18 cellular contexts compared by ENCODE assay signal in the genomic region with DNA sequence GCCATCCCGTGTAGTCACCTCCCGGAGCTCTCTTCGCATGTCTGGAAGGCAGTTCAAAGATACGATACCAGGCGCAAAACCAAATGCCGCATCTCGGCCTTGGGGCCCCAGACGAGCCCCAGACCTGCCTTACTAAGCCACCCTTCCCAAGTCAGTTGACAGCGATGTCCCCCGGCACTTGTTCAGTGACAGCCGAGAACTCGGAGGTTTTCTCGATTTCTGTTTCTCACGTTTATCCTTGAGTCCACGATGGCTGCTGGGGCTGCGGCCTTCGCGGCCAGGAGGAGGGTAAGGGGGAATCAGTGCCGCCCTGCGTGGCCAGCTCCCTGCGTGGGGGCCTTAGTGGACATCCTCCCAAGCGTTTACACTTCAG. TPM values are rescaled to one million over a fixed set of nuclear protein-coding genes. Genes with fewer than 3 reads are reported as not detected.
A peak's percentile ranks its signal among the peaks of the same experiment; 100 is the strongest.
DNase-seq lines count a peak whose midpoint lies in the region; ATAC-seq and TF ChIP-seq lines count a peak whose summit lies in the region.
"Had no signal": no experiment of that assay in that cellular context is flagged by ENCODE, and none has a peak within 500 bp of the region (broad histone marks: within the 10 kb centered on the region; RNA-seq: fewer than 3 reads in every experiment).

No MANE protein-coding gene starts in this region.

- peaks cover 92% of the 10 kb centered on the region for H3K79me2 ChIP-seq in MM.1S (ENCODE audit: low read length)

- no peak overlapping the region for H2AFZ ChIP-seq in MM.1S (ENCODE audit: low read length)

- no peaks in the 10 kb centered on the region for H3K27me3 ChIP-seq in MM.1S (replicated peaks; ENCODE audit: insufficient read depth, low read length)
- H3K27me3 ChIP-seq: MG63, transverse colon had no signal

- no peak overlapping the region for H3K4me3 Mint-ChIP-seq in activated naive CD8-positive, alpha-beta T cell treated with anti-CD3 and anti-CD28 coated beads, Interleukin-2, amount 10 ng/mL, durations not matched to agents 7 days and 5 days
- H3K4me3 Mint-ChIP-seq in activated naive CD8-positive, alpha-beta T cell treated with anti-CD3 and anti-CD28 coated beads for 36 hours, result no peak overlapping the region
- peak overlapping the region; percentile 32 for H3K4me3 Mint-ChIP-seq in activated T-helper 17 cell treated with anti-CD3 and anti-CD28 coated beads, Interleukin-2, amount 50 U/mL, for 72 hours
- no peak overlapping the region for H3K4me3 Mint-ChIP-seq in mesothelial cell of epicardium
- H3K4me3 Mint-ChIP-seq in stimulated activated naive B cell treated with anti-CD40 and anti-IgM and Interleukin-4, amounts not matched to agents 10 μg/mL and 1 μg/mL and 100 μg/mL, for 72 hours, result no peak overlapping the region
- H3K4me3 Mint-ChIP-seq in activated CD4-positive, alpha-beta T cell treated with anti-CD3 and anti-CD28 coated beads, Interleukin-2, amount 10 ng/mL, durations not matched to agents 7 days and 5 days, result no peak overlapping the region
- H3K4me3 Mint-ChIP-seq: immature natural killer cell had no signal

- peak; percentile 15 for DNase-seq in activated naive CD8-positive, alpha-beta T cell treated with anti-CD3 and anti-CD28 coated beads, Interleukin-2, amount 10 ng/mL, durations not matched to agents 7 days and 5 days
- DNase-seq in activated naive CD8-positive, alpha-beta T cell treated with anti-CD3 and anti-CD28 coated beads for 36 hours, result no peak
- DNase-seq in mesothelial cell of epicardium (ENCODE audit: low spot score in 2 of 2, unreplicated experiment in 2 of 2) (no peak), MM.1S (no peak)
- DNase-seq in stimulated activated naive B cell treated with anti-CD40 and anti-IgM and Interleukin-4, amounts not matched to agents 10 μg/mL and 1 μg/mL and 100 μg/mL, for 72 hours, result no peak
- no peak for DNase-seq in activated CD4-positive, alpha-beta T cell treated with anti-CD3 and anti-CD28 coated beads, Interleukin-2, amount 10 ng/mL, durations not matched to agents 7 days and 5 days
- DNase-seq: ACHN; amygdala; effector CD4-positive, alpha-beta T cell; immature natural killer cell; MG63; NCI-H1694; NCI-H2227 treated with DMSO at 0.1 percent for 48 hours; stimulated activated naive CD4-positive, alpha-beta T cell treated with Interleukin-2 at 50 U/mL for 16 hours; transverse colon had no signal

- H3K9ac ChIP-seq in MM.1S (ENCODE audit: low read length), result no peak overlapping the region

- POLR2A ChIA-PET in activated naive CD8-positive, alpha-beta T cell treated with anti-CD3 and anti-CD28 coated beads, Interleukin-2, amount 10 ng/mL, durations not matched to agents 7 days and 5 days (lab: Charles Lee), result no interaction called here
- POLR2A ChIA-PET in activated CD4-positive, alpha-beta T cell treated with anti-CD3 and anti-CD28 coated beads, Interleukin-2, amount 10 ng/mL, durations not matched to agents 7 days and 5 days (lab: Charles Lee), result no interaction called here

- no peaks in the 10 kb centered on the region for H3F3A ChIP-seq in MM.1S (ENCODE audit: insufficient read depth, low read length)

- no peak overlapping the region for H3K4me2 ChIP-seq in MM.1S (ENCODE audit: low read depth, low read length)

- H3K36me3 ChIP-seq in MM.1S (replicated peaks; ENCODE audit: insufficient read depth, low read length), result peaks cover 16% of the 10 kb centered on the region

- peaks cover 14% of the 10 kb centered on the region for H3K4me1 Mint-ChIP-seq in activated naive CD8-positive, alpha-beta T cell treated with anti-CD3 and anti-CD28 coated beads, Interleukin-2, amount 10 ng/mL, durations not matched to agents 7 days and 5 days
- peaks cover 40% of the 10 kb centered on the region for H3K4me1 Mint-ChIP-seq in activated naive CD8-positive, alpha-beta T cell treated with anti-CD3 and anti-CD28 coated beads for 36 hours
- peaks cover 53% of the 10 kb centered on the region for H3K4me1 Mint-ChIP-seq in activated T-helper 17 cell treated with anti-CD3 and anti-CD28 coated beads, Interleukin-2, amount 50 U/mL, for 72 hours
- peaks cover 18% of the 10 kb centered on the region for H3K4me1 Mint-ChIP-seq in mesothelial cell of epicardium
- peaks cover 37 to 74% of the 10 kb centered on the region in 2 donors for H3K4me1 Mint-ChIP-seq in stimulated activated naive B cell treated with anti-CD40 and anti-IgM and Interleukin-4, amounts not matched to agents 10 μg/mL and 1 μg/mL and 100 μg/mL, for 72 hours
- peaks cover 55% of the 10 kb centered on the region for H3K4me1 Mint-ChIP-seq in activated CD4-positive, alpha-beta T cell treated with anti-CD3 and anti-CD28 coated beads, Interleukin-2, amount 10 ng/mL, durations not matched to agents 7 days and 5 days

- H3K4me1 ChIP-seq in MM.1S (ENCODE audit: low read length), result no peaks in the 10 kb centered on the region

- H3K9me3 ChIP-seq in MM.1S (replicated peaks; ENCODE audit: insufficient read depth, low read length), result no peaks in the 10 kb centered on the region
- H3K9me3 ChIP-seq: MG63, transverse colon had no signal

- H3K9me2 ChIP-seq in MM.1S (replicated peaks; ENCODE audit: insufficient read depth, low read length), result no peaks in the 10 kb centered on the region

- H3K36me3 Mint-ChIP-seq in activated naive CD8-positive, alpha-beta T cell treated with anti-CD3 and anti-CD28 coated beads, Interleukin-2, amount 10 ng/mL, durations not matched to agents 7 days and 5 days, result peaks cover 6% of the 10 kb centered on the region
- peaks cover 22% of the 10 kb centered on the region for H3K36me3 Mint-ChIP-seq in activated naive CD8-positive, alpha-beta T cell treated with anti-CD3 and anti-CD28 coated beads for 36 hours
- H3K36me3 Mint-ChIP-seq in activated T-helper 17 cell treated with anti-CD3 and anti-CD28 coated beads, Interleukin-2, amount 50 U/mL, for 72 hours (ENCODE audit: low read depth), result peaks cover 68% of the 10 kb centered on the region
- H3K36me3 Mint-ChIP-seq in mesothelial cell of epicardium, result peaks cover 16% of the 10 kb centered on the region
- peaks cover 38 to 55% of the 10 kb centered on the region in 2 donors for H3K36me3 Mint-ChIP-seq in stimulated activated naive B cell treated with anti-CD40 and anti-IgM and Interleukin-4, amounts not matched to agents 10 μg/mL and 1 μg/mL and 100 μg/mL, for 72 hours
- H3K36me3 Mint-ChIP-seq in activated CD4-positive, alpha-beta T cell treated with anti-CD3 and anti-CD28 coated beads, Interleukin-2, amount 10 ng/mL, durations not matched to agents 7 days and 5 days (ENCODE audit: low read depth), result peaks cover 40% of the 10 kb centered on the region

- H3K27me3 Mint-ChIP-seq in activated naive CD8-positive, alpha-beta T cell treated with anti-CD3 and anti-CD28 coated beads, Interleukin-2, amount 10 ng/mL, durations not matched to agents 7 days and 5 days, result no peaks in the 10 kb centered on the region
- H3K27me3 Mint-ChIP-seq in activated naive CD8-positive, alpha-beta T cell treated with anti-CD3 and anti-CD28 coated beads for 36 hours, result no peaks in the 10 kb centered on the region
- H3K27me3 Mint-ChIP-seq in activated T-helper 17 cell treated with anti-CD3 and anti-CD28 coated beads, Interleukin-2, amount 50 U/mL, for 72 hours, result no peaks in the 10 kb centered on the region
- H3K27me3 Mint-ChIP-seq in mesothelial cell of epicardium (ENCODE audit: low read depth), result no peaks in the 10 kb centered on the region
- H3K27me3 Mint-ChIP-seq in stimulated activated naive B cell treated with anti-CD40 and anti-IgM and Interleukin-4, amounts not matched to agents 10 μg/mL and 1 μg/mL and 100 μg/mL, for 72 hours, result no peaks in the 10 kb centered on the region
- H3K27me3 Mint-ChIP-seq in activated CD4-positive, alpha-beta T cell treated with anti-CD3 and anti-CD28 coated beads, Interleukin-2, amount 10 ng/mL, durations not matched to agents 7 days and 5 days, result no peaks in the 10 kb centered on the region
- H3K27me3 Mint-ChIP-seq: memory B cell had no signal

- H3K27ac ChIP-seq in MM.1S (ENCODE audit: low read length), result no peak overlapping the region
- H3K27ac ChIP-seq: transverse colon had no signal

- TF ChIP-seq CTCF in mesothelial cell of epicardium (IDR thresholded peaks at IDR 0.05; ENCODE audit: unreplicated experiment), result no peak
- no peak for TF ChIP-seq CTCF in MM.1S (IDR thresholded peaks at IDR 0.05; ENCODE audit: low read length)

- no peak overlapping the region for H3K4me3 ChIP-seq in MM.1S (ENCODE audit: low read length)
- H3K4me3 ChIP-seq: MG63, transverse colon had no signal

- CTCF ChIA-PET in activated CD4-positive, alpha-beta T cell treated with anti-CD3 and anti-CD28 coated beads, Interleukin-2, amount 10 ng/mL, durations not matched to agents 7 days and 5 days (lab: Charles Lee), result interaction anchor here (0.6 kb wide), 1 partner anchor 151 kb away, joined by 3 read pairs; no protein-coding TSS in a partner anchor

- H3K27ac Mint-ChIP-seq in activated naive CD8-positive, alpha-beta T cell treated with anti-CD3 and anti-CD28 coated beads, Interleukin-2, amount 10 ng/mL, durations not matched to agents 7 days and 5 days, result no peak overlapping the region
- no peak overlapping the region for H3K27ac Mint-ChIP-seq in activated naive CD8-positive, alpha-beta T cell treated with anti-CD3 and anti-CD28 coated beads for 36 hours
- H3K27ac Mint-ChIP-seq in activated T-helper 17 cell treated with anti-CD3 and anti-CD28 coated beads, Interleukin-2, amount 50 U/mL, for 72 hours, result peak overlapping the region; percentile 76
- peak overlapping the region; percentile 87 for H3K27ac Mint-ChIP-seq in mesothelial cell of epicardium
- peak overlapping the region; percentile 88 for H3K27ac Mint-ChIP-seq in stimulated activated naive B cell treated with anti-CD40 and anti-IgM and Interleukin-4, amounts not matched to agents 10 μg/mL and 1 μg/mL and 100 μg/mL, for 72 hours
- no peak overlapping the region for H3K27ac Mint-ChIP-seq in activated CD4-positive, alpha-beta T cell treated with anti-CD3 and anti-CD28 coated beads, Interleukin-2, amount 10 ng/mL, durations not matched to agents 7 days and 5 days

- no peaks in the 10 kb centered on the region for H3K9me3 Mint-ChIP-seq in activated naive CD8-positive, alpha-beta T cell treated with anti-CD3 and anti-CD28 coated beads, Interleukin-2, amount 10 ng/mL, durations not matched to agents 7 days and 5 days
- no peaks in the 10 kb centered on the region for H3K9me3 Mint-ChIP-seq in activated naive CD8-positive, alpha-beta T cell treated with anti-CD3 and anti-CD28 coated beads for 36 hours
- H3K9me3 Mint-ChIP-seq in activated T-helper 17 cell treated with anti-CD3 and anti-CD28 coated beads, Interleukin-2, amount 50 U/mL, for 72 hours, result no peaks in the 10 kb centered on the region
- H3K9me3 Mint-ChIP-seq in mesothelial cell of epicardium, result no peaks in the 10 kb centered on the region
- no peaks in the 10 kb centered on the region for H3K9me3 Mint-ChIP-seq in stimulated activated naive B cell treated with anti-CD40 and anti-IgM and Interleukin-4, amounts not matched to agents 10 μg/mL and 1 μg/mL and 100 μg/mL, for 72 hours
- H3K9me3 Mint-ChIP-seq in activated CD4-positive, alpha-beta T cell treated with anti-CD3 and anti-CD28 coated beads, Interleukin-2, amount 10 ng/mL, durations not matched to agents 7 days and 5 days, result no peaks in the 10 kb centered on the region
- H3K9me3 Mint-ChIP-seq: immature natural killer cell, memory B cell had no signal

- no peak for ATAC-seq in activated naive CD8-positive, alpha-beta T cell treated with anti-CD3 and anti-CD28 coated beads, Interleukin-2, amount 10 ng/mL, durations not matched to agents 7 days and 5 days (ENCODE audit: low read depth)
- ATAC-seq in activated T-helper 17 cell treated with anti-CD3 and anti-CD28 coated beads, Interleukin-2, amount 50 U/mL, for 72 hours (replicated peaks), result no peak
- no peak for ATAC-seq in stimulated activated naive B cell treated with anti-CD40 and anti-IgM and Interleukin-4, amounts not matched to agents 10 μg/mL and 1 μg/mL and 100 μg/mL, for 72 hours (replicated peaks)
- no peak for ATAC-seq in HG02642 (IDR thresholded peaks at IDR 0.05; ENCODE audit: poor library complexity, unreplicated experiment)

- H4K20me1 ChIP-seq in MM.1S (ENCODE audit: insufficient read depth, low read length), result no peaks in the 10 kb centered on the region

RNA-seq across cellular contexts. Expression of gene MAEA, which starts 7.3 kb away (rescaled TPM):
- 10 to 100 TPM; 73.2 to 82.9 TPM for total RNA-seq in activated naive CD8-positive, alpha-beta T cell treated with anti-CD3 and anti-CD28 coated beads, Interleukin-2, amount 10 ng/mL, durations not matched to agents 7 days and 5 days
- 10 to 100 TPM; 51.3 to 53.2 TPM for total RNA-seq in activated naive CD8-positive, alpha-beta T cell treated with anti-CD3 and anti-CD28 coated beads for 36 hours
- 10 to 100 TPM; 61.4 to 62.8 TPM for total RNA-seq in activated T-helper 17 cell treated with anti-CD3 and anti-CD28 coated beads, Interleukin-2, amount 50 U/mL, for 72 hours
- total RNA-seq in mesothelial cell of epicardium, result 73.4 to 78.2 TPM (median 74.7 TPM) in 3 replicates
- total RNA-seq in activated CD4-positive, alpha-beta T cell treated with anti-CD3 and anti-CD28 coated beads, Interleukin-2, amount 10 ng/mL, durations not matched to agents 7 days and 5 days, result 10 to 100 TPM; 63.8 to 69.0 TPM

RNA-seq across cellular contexts. Expression of gene CTBP1, which starts 48.1 kb away (rescaled TPM):
- total RNA-seq in activated naive CD8-positive, alpha-beta T cell treated with anti-CD3 and anti-CD28 coated beads, Interleukin-2, amount 10 ng/mL, durations not matched to agents 7 days and 5 days, result 100 to 1,000 TPM; 194 to 211 TPM
- 100 to 1,000 TPM; 135 to 141 TPM for total RNA-seq in activated naive CD8-positive, alpha-beta T cell treated with anti-CD3 and anti-CD28 coated beads for 36 hours
- total RNA-seq in activated T-helper 17 cell treated with anti-CD3 and anti-CD28 coated beads, Interleukin-2, amount 50 U/mL, for 72 hours, result 100 to 1,000 TPM; 117 to 173 TPM
- 186 to 194 TPM (median 192 TPM) in 3 replicates for total RNA-seq in mesothelial cell of epicardium
- total RNA-seq in activated CD4-positive, alpha-beta T cell treated with anti-CD3 and anti-CD28 coated beads, Interleukin-2, amount 10 ng/mL, durations not matched to agents 7 days and 5 days, result 100 to 1,000 TPM; 223 to 242 TPM

RNA-seq across cellular contexts. Expression of gene UVSSA, which starts 50.0 kb away (rescaled TPM):
- total RNA-seq in activated naive CD8-positive, alpha-beta T cell treated with anti-CD3 and anti-CD28 coated beads, Interleukin-2, amount 10 ng/mL, durations not matched to agents 7 days and 5 days, result 10 to 100 TPM; 30.0 to 30.9 TPM
- total RNA-seq in activated naive CD8-positive, alpha-beta T cell treated with anti-CD3 and anti-CD28 coated beads for 36 hours, result 10 to 100 TPM; 13.2 to 14.1 TPM
- total RNA-seq in activated T-helper 17 cell treated with anti-CD3 and anti-CD28 coated beads, Interleukin-2, amount 50 U/mL, for 72 hours, result 10 to 100 TPM; 15.8 to 22.3 TPM
- 62.9 to 65.9 TPM (median 63.1 TPM) in 3 replicates for total RNA-seq in mesothelial cell of epicardium
- total RNA-seq in activated CD4-positive, alpha-beta T cell treated with anti-CD3 and anti-CD28 coated beads, Interleukin-2, amount 10 ng/mL, durations not matched to agents 7 days and 5 days, result 10 to 100 TPM; 19.1 to 23.0 TPM

Comparison
In these comparisons a context has a peak if more than half of its experiments do, and no peak if none do; other contexts are left out.
1. H3K27ac Mint-ChIP-seq: peak in activated T-helper 17 cell treated with anti-CD3 and anti-CD28 coated beads, Interleukin-2, amount 50 U/mL, for 72 hours (single experiment), mesothelial cell of epicardium (single experiment) and stimulated activated naive B cell treated with anti-CD40 and anti-IgM and Interleukin-4, amounts not matched to agents 10 μg/mL and 1 μg/mL and 100 μg/mL, for 72 hours (single experiment); none in activated naive CD8-positive, alpha-beta T cell treated with anti-CD3 and anti-CD28 coated beads, Interleukin-2, amount 10 ng/mL, durations not matched to agents 7 days and 5 days (single experiment), activated naive CD8-positive, alpha-beta T cell treated with anti-CD3 and anti-CD28 coated beads for 36 hours (single experiment) and activated CD4-positive, alpha-beta T cell treated with anti-CD3 and anti-CD28 coated beads, Interleukin-2, amount 10 ng/mL, durations not matched to agents 7 days and 5 days (single experiment).